ENCODE assay signal across 1 cellular context in the genomic region with DNA sequence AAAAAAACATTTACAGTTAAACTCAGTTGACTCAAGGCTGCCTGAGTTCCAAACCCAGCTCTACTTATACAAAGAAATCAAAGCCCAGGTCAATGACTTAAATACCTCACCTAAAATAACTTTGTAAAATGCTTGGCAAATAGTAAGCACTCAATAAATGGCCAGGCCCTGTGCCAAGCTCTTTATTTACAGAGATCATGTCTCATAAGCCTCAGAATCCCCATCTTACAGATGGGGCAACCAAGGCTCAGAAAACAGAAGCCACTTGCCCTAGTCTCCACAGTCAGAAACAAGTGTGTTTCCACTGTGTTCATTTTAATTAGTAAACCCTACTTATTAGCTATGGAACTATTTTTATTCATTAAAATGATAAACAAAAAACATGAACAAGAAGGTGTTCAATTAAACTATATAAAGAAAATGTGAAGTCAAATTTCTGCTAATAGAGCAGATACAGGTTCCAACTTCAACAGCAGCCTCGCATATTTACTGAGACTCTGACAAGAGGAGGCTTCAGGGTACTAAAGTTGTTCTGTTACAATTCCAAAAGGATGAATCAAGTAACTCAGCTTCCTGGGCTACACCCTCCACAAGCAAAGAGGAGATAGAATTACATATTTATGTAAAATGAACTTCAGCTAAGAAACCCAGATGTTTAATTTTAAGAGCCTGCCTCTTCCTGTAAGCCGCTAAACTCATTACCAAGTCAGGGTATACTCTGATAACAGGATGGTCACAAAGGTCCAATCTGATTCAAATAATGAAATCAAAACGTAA.
A peak's percentile ranks its signal among the peaks of the same experiment; 100 is the strongest.
TF ChIP-seq lines count a peak whose summit lies in the region.

No MANE protein-coding gene starts in this region.

TF ChIP-seq in A549, 52 proteins besides CTCF, POLR2A, EP300 and RAD21:
- TF ChIP-seq FOSL2 (IDR thresholded peaks at IDR 0.05) = no peak
- no peak for TF ChIP-seq FOSL2 (CRISPR knock-in tag; IDR thresholded peaks at IDR 0.05)
- TF ChIP-seq PHF8 (IDR thresholded peaks at IDR 0.05; ENCODE audit: borderline replicate concordance, low read depth) = no peak
- no peak for TF ChIP-seq NR3C1 (IDR thresholded peaks at IDR 0.05)
- TF ChIP-seq RFX5 (IDR thresholded peaks at IDR 0.05) = no peak
- 0 out of 2 replicates have a peak, but pooled peaks have one; percentile 42 for TF ChIP-seq HDAC2 (IDR thresholded peaks at IDR 0.05)
- TF ChIP-seq HOXA7 (CRISPR knock-in tag; IDR thresholded peaks at IDR 0.05) = no peak
